Comparison of ENCODE assay signal across 8 cellular contexts in genomic region chr19:10565028-10565566, GRCh38. TPM values are rescaled to one million over a fixed set of nuclear protein-coding genes. Genes with fewer than 3 reads are reported as not detected.
DNase-seq lines count a peak whose midpoint lies in the region; ATAC-seq and TF ChIP-seq lines count a peak whose summit lies in the region.

No MANE protein-coding gene starts in this region.

- H4K20me1 ChIP-seq in GM23248 (ENCODE audit: insufficient read depth) = no peaks in the 10 kb centered on the region

- peak in 1 of 2 donors; percentile 4 for ATAC-seq in left cardiac atrium
- no peak for ATAC-seq in GM18868 (IDR thresholded peaks at IDR 0.05; ENCODE audit: unreplicated experiment)

- no peak for TF ChIP-seq POLR2A in Peyer's patch (IDR thresholded peaks at IDR 0.05)

- H3F3A ChIP-seq in GM23248 (ENCODE audit: insufficient read depth) = peaks cover 8% of the 10 kb centered on the region

- H3K27me3 ChIP-seq in GM23248 (replicated peaks; ENCODE audit: insufficient read depth) (no peaks in the 10 kb centered on the region), Peyer's patch (no peaks in the 10 kb centered on the region)

- intact Hi-C loops in left cardiac atrium (cut with DNase I) = loop anchor here in 1 of 2 donors (10.0 kb wide), 1 partner anchor 60 kb away; the partner anchor contains the start of gene KEAP1

- peak overlapping the region; percentile 99 for H3K4me3 Mint-ChIP-seq in activated naive CD4-positive, alpha-beta T cell treated with anti-CD3 and anti-CD28 coated beads, Interleukin-2, amount 50 U/mL, for 24 hours

- H3K4me3 ChIP-seq in GM23248 (peak overlapping the region; percentile 80), Peyer's patch (peak overlapping the region; percentile 66 to 81 (median 76)), retinal pigment epithelial cell (ENCODE audit: low read length) (peak overlapping the region; percentile 87)

- H3K4me2 ChIP-seq in GM23248 (ENCODE audit: unreplicated experiment) = peak overlapping the region; percentile 68

- H3K9me2 ChIP-seq in GM23248 (ENCODE audit: insufficient read depth) = no peaks in the 10 kb centered on the region

- H3K36me3 ChIP-seq in GM23248 (ENCODE audit: low read depth) (no peaks in the 10 kb centered on the region), Peyer's patch (peaks cover 0 to 23% (median 0%) of the 10 kb centered on the region in 3 donors)

- H3K9me3 ChIP-seq in GM23248 (ENCODE audit: low read depth) = no peaks in the 10 kb centered on the region
- H3K9me3 ChIP-seq in Peyer's patch = no peaks in the 10 kb centered on the region

- peak overlapping the region; percentile 90 for H2AFZ ChIP-seq in GM23248

- TF ChIP-seq CTCF in Peyer's patch (IDR thresholded peaks at IDR 0.05) = peak in 3 of 6 experiments; percentile 11 to 24 (median 21)
- TF ChIP-seq CTCF in retinal pigment epithelial cell (conservative IDR thresholded peaks at IDR 0.05; ENCODE audit: low read depth, low read length) = peak; percentile 39

- peaks cover 7% of the 10 kb centered on the region for H3K36me3 Mint-ChIP-seq in activated naive CD4-positive, alpha-beta T cell treated with anti-CD3 and anti-CD28 coated beads, Interleukin-2, amount 50 U/mL, for 24 hours

- no peaks in the 10 kb centered on the region for H3K27me3 Mint-ChIP-seq in activated naive CD4-positive, alpha-beta T cell treated with anti-CD3 and anti-CD28 coated beads, Interleukin-2, amount 50 U/mL, for 24 hours

- H3K4me1 ChIP-seq in GM23248 (ENCODE audit: insufficient read depth) (peaks cover 18% of the 10 kb centered on the region; the same call in 1 of the 2 replicates), Peyer's patch (peaks cover 0 to 39% (median 29%) of the 10 kb centered on the region in 4 donors)

- in situ Hi-C loops in GM23248 (cut with MboI) = no loop called here

- no peak overlapping the region; the same call in 1 of the 2 replicates for H3K27ac ChIP-seq in GM23248
- peak overlapping the region; percentile 81 to 94 (median 88) for H3K27ac ChIP-seq in Peyer's patch

- peaks cover 40% of the 10 kb centered on the region for H3K4me1 Mint-ChIP-seq in activated naive CD4-positive, alpha-beta T cell treated with anti-CD3 and anti-CD28 coated beads, Interleukin-2, amount 50 U/mL, for 24 hours

- H3K9me3 Mint-ChIP-seq in activated naive CD4-positive, alpha-beta T cell treated with anti-CD3 and anti-CD28 coated beads, Interleukin-2, amount 50 U/mL, for 24 hours = no peaks in the 10 kb centered on the region

- peaks cover 28% of the 10 kb centered on the region for H3K79me2 ChIP-seq in GM23248 (ENCODE audit: insufficient read depth)

- peak overlapping the region; percentile 99 for H3K27ac Mint-ChIP-seq in activated naive CD4-positive, alpha-beta T cell treated with anti-CD3 and anti-CD28 coated beads, Interleukin-2, amount 50 U/mL, for 24 hours

- WGBS in GM23248 (ENCODE audit: low coverage in 1 of 2, low lambda C conversion rate in 2 of 2, missing lambda C conversion rate in 2 of 2), 2 experiments = 19 to 22% methylated on average over 8 to 10 of the region's 10 CpGs

- DNase-seq in AG08396 (ENCODE audit: low spot score) (peak; percentile 73), GM23248 (peak; percentile 77), Peyer's patch (peak in 2 of 3 donors; percentile 70 to 78), left cardiac atrium (peak; percentile 64), retinal pigment epithelial cell (ENCODE audit: low read depth) (no peak), NCI-H774 (lab: John Stamatoyannopoulos, UW) (no peak)

- H3K9ac ChIP-seq in GM23248 = peak overlapping the region; percentile 87

RNA-seq across cellular contexts. Expression of gene KRI1, which starts 0.7 kb away (rescaled TPM):
- total RNA-seq in GM23248 (2014; rRNA removed; shearing (Covaris generic)) = 10.5 and 11.3 TPM in 2 replicates
- 14.9 and 15.1 TPM in 2 replicates for polyA plus RNA-seq in GM23248 (2016; fragmentation: Nextera tagmentation; extraction: Ambion mirVana)
- total RNA-seq in Peyer's patch = 10 to 100 TPM; 16.3 to 97.4 (median 20.0) TPM
- total RNA-seq in left cardiac atrium = 10 to 100 TPM; 11.0 to 15.0 TPM

RNA-seq across cellular contexts. Expression of gene CDKN2D, which starts 3.7 kb away (rescaled TPM):
- 7.8 and 8.5 TPM in 2 replicates for total RNA-seq in GM23248 (2014; rRNA removed; shearing (Covaris generic))
- 10.7 and 11.7 TPM in 2 replicates for polyA plus RNA-seq in GM23248 (2016; fragmentation: Nextera tagmentation; extraction: Ambion mirVana)
- 1 to 10 TPM; 3.3 to 7.7 (median 6.4) TPM for total RNA-seq in Peyer's patch
- total RNA-seq in left cardiac atrium = 1 to 10 TPM; 6.6 TPM

RNA-seq across cellular contexts. Expression of gene ATG4D, which starts 21.4 kb away (rescaled TPM):
- total RNA-seq in GM23248 (2014; rRNA removed; shearing (Covaris generic)) = 12.4 and 18.0 TPM in 2 replicates
- polyA plus RNA-seq in GM23248 (2016; fragmentation: Nextera tagmentation; extraction: Ambion mirVana) = 6.2 and 6.3 TPM in 2 replicates
- total RNA-seq in Peyer's patch (100 to 1,000 TPM in 3 of 4 donors, 10 to 100 TPM in 1; 36.3 to 169 (median 150) TPM), left cardiac atrium (10 to 100 TPM; 41.6 to 50.2 TPM)

RNA-seq across cellular contexts. Expression of gene AP1M2, which starts 22.0 kb away (rescaled TPM):
- not detected in 2 replicates for total RNA-seq in GM23248 (2014; rRNA removed; shearing (Covaris generic))
- polyA plus RNA-seq in GM23248 (2016; fragmentation: Nextera tagmentation; extraction: Ambion mirVana) = not detected in 2 replicates
- total RNA-seq in Peyer's patch = 100 to 1,000 TPM in 1 of 4 donors, 10 to 100 TPM in 3; 60.2 to 102 (median 82.5) TPM
- total RNA-seq in left cardiac atrium = under 1 TPM in 1 of 2 donors, not detected in 1; 0.55 TPM

RNA-seq across cellular contexts. Expression of gene S1PR5, which starts 47.9 kb away (rescaled TPM):
- total RNA-seq in GM23248 (2014; rRNA removed; shearing (Covaris generic)) = 1.8 and 3.3 TPM in 2 replicates
- polyA plus RNA-seq in GM23248 (2016; fragmentation: Nextera tagmentation; extraction: Ambion mirVana) = 1.2 and 1.6 TPM in 2 replicates
- total RNA-seq in Peyer's patch (not detected), left cardiac atrium (under 1 TPM; 0.21 to 0.29 TPM)

Comparison
In these comparisons a context has a peak if more than half of its experiments do, and no peak if none do; other contexts are left out.
1. DNase-seq: peak in AG08396 (single experiment), GM23248 (single experiment), Peyer's patch (2 of 3) and left cardiac atrium (single experiment); none in retinal pigment epithelial cell (single experiment) and NCI-H774 (single experiment).
2. Peak in every context shown above with its lines, with median percentiles within 50 percentile points of each other: H3K4me3 ChIP-seq.